8 cellular contexts compared by ENCODE assay signal in the genomic region with DNA sequence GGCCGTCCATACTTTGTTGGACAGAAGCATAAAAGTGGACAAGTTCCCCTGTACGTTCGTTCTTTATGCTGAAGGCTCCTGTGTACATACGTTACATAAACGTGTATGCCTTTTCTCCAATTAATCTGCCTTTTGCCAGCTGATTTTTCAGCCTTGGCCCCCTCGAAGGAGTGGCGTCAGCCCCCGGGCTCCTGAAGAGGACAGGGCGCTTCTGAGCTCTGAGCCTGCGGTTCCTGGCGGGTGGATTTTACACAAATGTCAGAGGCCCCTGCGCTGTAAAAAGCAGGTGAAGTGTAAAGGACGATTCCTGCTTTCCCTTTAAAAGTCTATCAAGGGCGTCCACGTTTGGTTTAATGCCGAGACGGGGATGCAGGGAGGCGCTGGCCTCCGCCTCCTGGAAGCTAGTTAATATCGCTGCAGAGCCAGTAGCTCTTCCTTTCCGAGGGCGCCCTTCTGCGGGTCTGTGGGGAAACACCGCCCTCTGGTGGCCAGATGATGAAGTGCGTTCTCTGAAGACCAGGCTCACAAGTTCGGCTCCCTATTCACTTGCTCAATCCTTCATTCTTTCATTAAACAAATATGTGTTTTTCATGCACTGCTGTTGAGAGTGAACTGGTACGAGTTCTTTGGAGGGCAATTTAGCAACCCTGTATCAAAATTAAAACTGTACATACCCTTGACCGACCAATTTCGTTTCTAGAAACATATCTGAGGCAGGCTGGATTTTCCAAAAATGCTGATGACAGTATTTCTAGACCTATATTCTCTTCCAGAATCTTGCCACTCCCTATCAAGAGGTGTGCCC.
DNase-seq lines count a peak whose midpoint lies in the region; ATAC-seq and TF ChIP-seq lines count a peak whose summit lies in the region.

No MANE protein-coding gene starts in this region.

- no peak overlapping the region for H3K27ac Mint-ChIP-seq in T-cell

- DNase-seq in AML-193 (lab: John Stamatoyannopoulos, UW) (peak; percentile 70 to 75), NCI-H1105 (lab: John Stamatoyannopoulos, UW) (peak; percentile 33), T-cell (peak; percentile 43 to 83 (median 72)), amniotic stem cell (lab: John Stamatoyannopoulos, UW) (peak; percentile 31), left ventricle myocardium superior (peak; percentile 84), retinal pigment epithelial cell (ENCODE audit: low read depth) (peak; percentile 37)

- peak; percentile 93 for TF ChIP-seq CTCF in retinal pigment epithelial cell (conservative IDR thresholded peaks at IDR 0.05; ENCODE audit: low read depth, low read length)

- intact Hi-C loops in left ventricle myocardium superior (cut with micrococcal nuclease) = loop anchor here (10.0 kb wide), 1 partner anchor 514 kb away; no protein-coding TSS in a partner anchor

- H3K4me3 Mint-ChIP-seq in T-cell = no peak overlapping the region

- H3K9me3 Mint-ChIP-seq in T-cell = no peaks in the 10 kb centered on the region

- H3K27me3 Mint-ChIP-seq in T-cell = peaks cover 0 to 17% of the 10 kb centered on the region in 2 donors

- peaks cover 6 to 8% (median 6%) of the 10 kb centered on the region in 3 donors for H3K4me1 Mint-ChIP-seq in T-cell

- no peaks in the 10 kb centered on the region for H3K36me3 Mint-ChIP-seq in T-cell

- peak overlapping the region; percentile 41 for H3K4me3 ChIP-seq in retinal pigment epithelial cell (ENCODE audit: low read length)

- POLR2A ChIA-PET in T-cell (lab: Charles Lee) = interaction anchor here (0.6 to 1.0 kb wide), 3 partner anchors 216 to 1609 kb away, joined by 3 to 7 read pairs (median 5); no protein-coding TSS in a partner anchor

- CTCF ChIA-PET in T-cell (lab: Charles Lee) = interaction anchor here (0.6 to 3.6 kb wide), 19 partner anchors 8 to 1806 kb away, joined by 3 to 118 read pairs (median 4); no protein-coding TSS in a partner anchor

- ATAC-seq in GM19372 (IDR thresholded peaks at IDR 0.05; ENCODE audit: low read depth, unreplicated experiment) (peak; percentile 56), T-cell (replicated peaks in 1 of 4) (peak; percentile 82 to 89 (median 82)), left ventricle myocardium superior (peak; percentile 89), HG03108 (IDR thresholded peaks at IDR 0.05; ENCODE audit: unreplicated experiment) (no peak)

Comparison
In these comparisons a context has a peak if more than half of its experiments do, and no peak if none do; other contexts are left out.
1. DNase-seq: peak in every context shown above with its lines; median percentile 84 in left ventricle myocardium superior; 72 in AML-193; 72 in T-cell; 37 in retinal pigment epithelial cell; 33 in NCI-H1105; 31 in amniotic stem cell.